Comparison of ENCODE assay signal across 8 cellular contexts in genomic region chr11:6925636-6926207, GRCh38. TPM values are rescaled to one million over a fixed set of nuclear protein-coding genes. Genes with fewer than 3 reads are reported as not detected.
A peak's percentile ranks its signal among the peaks of the same experiment; 100 is the strongest.
DNase-seq lines count a peak whose midpoint lies in the region; ATAC-seq, FAIRE-seq and TF ChIP-seq lines count a peak whose summit lies in the region.

No MANE protein-coding gene starts in this region.

- no peak for TF ChIP-seq EP300 in ovary (IDR thresholded peaks at IDR 0.05)

- no peak for TF ChIP-seq CTCF in ovary (IDR thresholded peaks at IDR 0.05)

- peaks cover 3% of the 10 kb centered on the region for H3K4me1 ChIP-seq in ovary (ENCODE audit: insufficient read depth)

- peak; percentile 44 for DNase-seq in RCC 7860 (ENCODE audit: low spot score)
- DNase-seq in ovary, result no peak
- no peak for DNase-seq in NCI-H2196 treated with DMSO at 0.1 percent for 48 hours (lab: John Stamatoyannopoulos, UW; ENCODE audit: unreplicated experiment)
- DNase-seq in GOT3 (lab: John Stamatoyannopoulos, UW), result no peak
- no peak for DNase-seq in kidney glomerular epithelial cell (lab: John Stamatoyannopoulos, UW)

- intact Hi-C loops in ovary (cut with DNase I), result no loop called here

- H3K27ac ChIP-seq in ovary, result no peak overlapping the region

- 40 to 52% (median 42%) methylated on average over 2 of the region's 2 CpGs for WGBS in ovary, 3 donors

- no peaks in the 10 kb centered on the region for H3K27me3 ChIP-seq in ovary

- FAIRE-seq in RCC 7860 (lab: Jason Lieb, UNC), result peak; percentile 47

- H3K36me3 ChIP-seq in ovary, result no peaks in the 10 kb centered on the region

- no peak for TF ChIP-seq POLR2A in ovary (IDR thresholded peaks at IDR 0.05)

- H3K4me3 ChIP-seq in ovary, result peak overlapping the region; percentile 49

- ATAC-seq in GM18498 (IDR thresholded peaks at IDR 0.05; ENCODE audit: unreplicated experiment) (peak; percentile 15), HG02588 (IDR thresholded peaks at IDR 0.05; ENCODE audit: unreplicated experiment) (peak; percentile 2), esophagus mucosa (peak; percentile 83)

- H3K9me3 ChIP-seq in ovary, result no peaks in the 10 kb centered on the region

RNA-seq across cellular contexts. Expression of gene ZNF215, which starts 0.5 kb away (rescaled TPM):
- total RNA-seq in esophagus mucosa (2.2 TPM), ovary (1 to 10 TPM in 5 of 7 donors, under 1 TPM in 2; 0.57 to 1.9 (median 1.1) TPM)
- polyA plus RNA-seq in ovary, result 1 to 10 TPM in 1 of 2 donors, under 1 TPM in 1; 0.42 to 1.6 TPM

RNA-seq across cellular contexts. Expression of gene OR2D3, which starts 4.9 kb away (rescaled TPM):
- total RNA-seq in esophagus mucosa, result not detected
- not detected for total RNA-seq in ovary
- polyA plus RNA-seq in ovary, result not detected

RNA-seq across cellular contexts. Expression of gene OR2D2, which starts 33.4 kb away (rescaled TPM):
- 0.20 TPM for total RNA-seq in esophagus mucosa
- total RNA-seq in ovary, result under 1 TPM in 2 of 7 donors, not detected in 5; 0.22 to 0.92 TPM
- polyA plus RNA-seq in ovary, result not detected

RNA-seq across cellular contexts. Expression of gene OR10A4, which starts 49.3 kb away (rescaled TPM):
- total RNA-seq in esophagus mucosa (not detected), ovary (not detected)
- not detected for polyA plus RNA-seq in ovary

Comparison
In these comparisons a context has a peak if more than half of its experiments do, and no peak if none do; other contexts are left out.
1. ATAC-seq: peak in every context shown above with its lines; median percentile 83 in esophagus mucosa; 15 in GM18498; 2 in HG02588.